In genomic region chr11:79045018-79045787, GRCh38 we compare ENCODE assay signal across 2 cellular contexts.
TF ChIP-seq lines count a peak whose summit lies in the region.

No MANE protein-coding gene starts in this region.

TF ChIP-seq in GM23338, 12 proteins besides CTCF, POLR2A, EP300 and RAD21 (continued from another document):
- TF ChIP-seq REST (IDR thresholded peaks at IDR 0.05; ENCODE audit: unreplicated experiment) (no peak), CREB1 (CRISPR knock-in tag; IDR thresholded peaks at IDR 0.05; ENCODE audit: low read depth) (no peak), ZNF331 (CRISPR knock-in tag; IDR thresholded peaks at IDR 0.05; ENCODE audit: low read depth) (no peak), NANOG (IDR thresholded peaks at IDR 0.05; ENCODE audit: borderline replicate concordance) (no peak), EZH2 (IDR thresholded peaks at IDR 0.05; ENCODE audit: low read depth, unreplicated experiment) (no peak), ZNF462 (CRISPR knock-in tag; IDR thresholded peaks at IDR 0.05) (no peak), ETS1 (IDR thresholded peaks at IDR 0.05) (no peak), POLR2AphosphoS5 (IDR thresholded peaks at IDR 0.05; ENCODE audit: low read depth) (no peak), JUNB (IDR thresholded peaks at IDR 0.05; ENCODE audit: unreplicated experiment) (no peak), EZH2phosphoT487 (IDR thresholded peaks at IDR 0.05; ENCODE audit: unreplicated experiment) (no peak)
TF ChIP-seq in GM23338: peak in this region for 0.

TF ChIP-seq in GM12878, 131 proteins besides CTCF, POLR2A, EP300 and RAD21 (continued from another document):
- no peak for TF ChIP-seq TCF3 (IDR thresholded peaks at IDR 0.05; ENCODE audit: borderline replicate concordance, insufficient read depth, low read depth, low read length)
- TF ChIP-seq JUNB (IDR thresholded peaks at IDR 0.05) = no peak
- TF ChIP-seq SRF (IDR thresholded peaks at IDR 0.05; ENCODE audit: low read depth in 2 of 2, low read length in 2 of 2) = no peak
- TF ChIP-seq ZNF592 (IDR thresholded peaks at IDR 0.05) = no peak
- TF ChIP-seq IRF5 (IDR thresholded peaks at IDR 0.05; ENCODE audit: borderline replicate concordance) = no peak
- no peak for TF ChIP-seq NR2F1 (conservative IDR thresholded peaks at IDR 0.05)
- no peak for TF ChIP-seq KAT2A (conservative IDR thresholded peaks at IDR 0.05; ENCODE audit: control insufficient read depth, low read depth, low read length)
- no peak for TF ChIP-seq BHLHE40 (IDR thresholded peaks at IDR 0.05; ENCODE audit: borderline replicate concordance in 1 of 2, low read depth in 2 of 2, low read length in 1 of 2)
- TF ChIP-seq MXI1 (IDR thresholded peaks at IDR 0.05; ENCODE audit: low read depth, low read length) = no peak
- no peak for TF ChIP-seq MLLT1 (IDR thresholded peaks at IDR 0.05)
- TF ChIP-seq ESRRA (IDR thresholded peaks at IDR 0.05; ENCODE audit: low read length) = no peak
- TF ChIP-seq MTA3 (IDR thresholded peaks at IDR 0.05; ENCODE audit: borderline replicate concordance, low read length) = no peak
- no peak for TF ChIP-seq SREBF2 (IDR thresholded peaks at IDR 0.05; ENCODE audit: low read length)
- TF ChIP-seq PKNOX1 (IDR thresholded peaks at IDR 0.05) = no peak
- no peak for TF ChIP-seq KLF5 (IDR thresholded peaks at IDR 0.05; ENCODE audit: partially characterized antibody)
- no peak for TF ChIP-seq ZBTB33 (IDR thresholded peaks at IDR 0.05)
TF ChIP-seq in GM12878: peak in this region for 0.
